25 cellular contexts compared by ENCODE assay signal in genomic region chr6:159520002-159520401, GRCh38.
DNase-seq lines count a peak whose midpoint lies in the region; ATAC-seq, FAIRE-seq and TF ChIP-seq lines count a peak whose summit lies in the region.
"Had no signal": no experiment of that assay in that cellular context is flagged by ENCODE, and none has a peak within 500 bp of the region (broad histone marks: within the 10 kb centered on the region; RNA-seq: fewer than 3 reads in every experiment).

No MANE protein-coding gene starts in this region.

- H3K4me1 ChIP-seq in K562 (replicated peaks in 1 of 2; ENCODE audit: control insufficient read depth in 2 of 2, insufficient read depth in 2 of 2, low read length in 2 of 2) (no peaks in the 10 kb centered on the region), neuronal stem cell (ENCODE audit: control insufficient read depth in 2 of 2, insufficient read depth in 1 of 2, low read depth in 1 of 2, low read length in 2 of 2) (no peaks in the 10 kb centered on the region)
- H3K4me1 ChIP-seq: A549; BLaER1 treated with 17β-estradiol and CSF1 and Interleukin-3, amounts not matched to agents 10 nM and 100 nM; Caco-2 had no signal

- H3K36me3 ChIP-seq in K562 (ENCODE audit: control insufficient read depth, insufficient read depth, low read length) (no peaks in the 10 kb centered on the region), neuronal stem cell (replicated peaks in 1 of 2; ENCODE audit: control insufficient read depth in 2 of 2, insufficient read depth in 2 of 2, low read length in 2 of 2) (no peaks in the 10 kb centered on the region)
- H3K36me3 ChIP-seq: BLaER1 treated with 17β-estradiol and CSF1 and Interleukin-3, amounts not matched to agents 10 nM and 100 nM had no signal

- no peaks in the 10 kb centered on the region; the same call in 1 of the 2 replicates for H4K20me1 ChIP-seq in K562 (replicated peaks; ENCODE audit: control insufficient read depth, insufficient read depth, low read length)
- H4K20me1 ChIP-seq: BLaER1 treated with 17β-estradiol and CSF1 and Interleukin-3, amounts not matched to agents 10 nM and 100 nM had no signal

- no peaks in the 10 kb centered on the region for H3K79me1 ChIP-seq in neuronal stem cell (ENCODE audit: low read depth, low read length)

- H3K27ac ChIP-seq in K562 (ENCODE audit: extremely low read depth, low read depth, low read length) (no peak overlapping the region), neuronal stem cell (replicated peaks; ENCODE audit: low read length) (no peak overlapping the region)
- H3K27ac ChIP-seq: 22Rv1; A549; BLaER1 treated with 17β-estradiol and CSF1 and Interleukin-3, amounts not matched to agents 10 nM and 100 nM; C4-2B had no signal

- ATAC-seq in K562 (peak; percentile 56), HG02840 (IDR thresholded peaks at IDR 0.05; ENCODE audit: low FRiP score, unreplicated experiment) (no peak)
- ATAC-seq: A549; CD8-positive, alpha-beta T cell; GM12878 had no signal

- DNase-seq in HUDEP-2 (lab: John Stamatoyannopoulos, UW; ENCODE audit: unreplicated experiment in 76 of 76) = peak in 42 of 76 experiments; percentile 5 to 66 (median 30)
- DNase-seq in K562 (ENCODE audit: extremely low read depth in 1 of 4, low spot score in 3 of 4) = peak in 1 of 4 experiments; percentile 11
- DNase-seq in neuronal stem cell (ENCODE audit: low spot score) = no peak
- DNase-seq in DMS 273 (lab: John Stamatoyannopoulos, UW; ENCODE audit: unreplicated experiment) = no peak
- DNase-seq: AML-193; Caco-2; Calu3; CD4-positive, alpha-beta T cell; CD8-positive, alpha-beta T cell; DMS 273 treated with DMSO at 0.1 percent for 48 hours; DMS153; DMS53; DMS79; DND-41; EL; GDM1 had no signal

- no peak for TF ChIP-seq RAD21 in K562 (CRISPR knock-in tag; conservative IDR thresholded peaks at IDR 0.05 in 1 of 2, IDR thresholded peaks at IDR 0.05 in 1 of 2)

- no peaks in the 10 kb centered on the region for H3K9me1 ChIP-seq in K562 (ENCODE audit: control insufficient read depth, insufficient read depth, low read length)

- intact Hi-C loops in K562 (cut with micrococcal nuclease) = no loop called here

- H3K18ac ChIP-seq in neuronal stem cell (ENCODE audit: low read length) = no peak overlapping the region

- CTCF ChIA-PET in K562 (lab: Yijun Ruan, JAX; ENCODE audit: low intra/inter-chr PET ratio) = no interaction called here

- no peak for TF ChIP-seq EP300 in K562 (IDR thresholded peaks at IDR 0.05; ENCODE audit: low read length)

- H3K4ac ChIP-seq in neuronal stem cell (ENCODE audit: low read length) = no peak overlapping the region

- peak overlapping the region; percentile 2 for H3K14ac ChIP-seq in neuronal stem cell (ENCODE audit: low read length)

- H3K27me3 ChIP-seq in K562 (ENCODE audit: control insufficient read depth in 2 of 2, insufficient read depth in 2 of 2, low read length in 2 of 2) (peaks cover 0 to 4% of the 10 kb centered on the region in 2 experiments; a peak in 1 of 5 replicates), neuronal stem cell (ENCODE audit: control insufficient read depth in 3 of 3, insufficient read depth in 3 of 3, low read depth in 1 of 3, low read length in 3 of 3) (peaks cover 0 to 4% (median 0%) of the 10 kb centered on the region in 3 experiments)
- H3K27me3 ChIP-seq: BLaER1 treated with 17β-estradiol and CSF1 and Interleukin-3, amounts not matched to agents 10 nM and 100 nM had no signal

- no peak overlapping the region for H2BK120ac ChIP-seq in neuronal stem cell (ENCODE audit: low read depth, low read length)

- no peak overlapping the region for H4K91ac ChIP-seq in neuronal stem cell (ENCODE audit: low read depth, low read length, poor library complexity)

- no TSS peak for BruUV-seq in K562 (replicated peaks; lab: Mats Ljungman, UMichigan)

- H3K23ac ChIP-seq in neuronal stem cell (ENCODE audit: low read depth, low read length, poor library complexity) = no peak overlapping the region

- POLR2A ChIA-PET in K562 (lab: Yijun Ruan, JAX) = no interaction called here

- FAIRE-seq in K562 (lab: Jason Lieb, UNC) = no peak
- FAIRE-seq: A549, D721Med, GM12878, GM12892, GM18507 had no signal

- H3K9ac ChIP-seq in K562 (ENCODE audit: insufficient read depth in 1 of 2, low read depth in 2 of 2, low read length in 2 of 2) (no peak overlapping the region), neuronal stem cell (ENCODE audit: low read depth, low read length, poor library complexity) (no peak overlapping the region)
- H3K9ac ChIP-seq: BLaER1 treated with 17β-estradiol and CSF1 and Interleukin-3, amounts not matched to agents 10 nM and 100 nM had no signal

- no peak overlapping the region for H2AK5ac ChIP-seq in neuronal stem cell (ENCODE audit: low read depth, low read length)

- no peak overlapping the region for H2AFZ ChIP-seq in K562 (ENCODE audit: low read depth, low read length)
- H2AFZ ChIP-seq in neuronal stem cell (ENCODE audit: low read length) = no peak overlapping the region

- no peak for TF ChIP-seq POLR2A in K562 (conservative IDR thresholded peaks at IDR 0.05)

- no peak overlapping the region for H4K8ac ChIP-seq in neuronal stem cell (ENCODE audit: low read depth, low read length)

- H3K4me3 ChIP-seq in K562 (no peak overlapping the region), neuronal stem cell (ENCODE audit: low read length in 2 of 2) (no peak overlapping the region)
- H3K4me3 ChIP-seq: A549; BLaER1 treated with 17β-estradiol and CSF1 and Interleukin-3, amounts not matched to agents 10 nM and 100 nM; GM12878 had no signal

- no peak overlapping the region for H2BK5ac ChIP-seq in neuronal stem cell (ENCODE audit: low read length)

- no peak overlapping the region for H2BK15ac ChIP-seq in neuronal stem cell (ENCODE audit: low read length)

- H3K79me2 ChIP-seq in K562 (ENCODE audit: control insufficient read depth, insufficient read depth, low read length) = no peaks in the 10 kb centered on the region

- H2BK12ac ChIP-seq in neuronal stem cell (ENCODE audit: low read length) = no peak overlapping the region

- TF ChIP-seq CTCF in K562 (IDR thresholded peaks at IDR 0.05 in 2 of 3, conservative IDR thresholded peaks at IDR 0.05 in 1 of 3; ENCODE audit: insufficient read depth in 2 of 3, low read depth in 1 of 3, low read length in 3 of 3) = no peak

- H3K9me3 ChIP-seq in K562 (replicated peaks; ENCODE audit: control insufficient read depth, insufficient read depth, low read depth, low read length) (no peaks in the 10 kb centered on the region), neuronal stem cell (replicated peaks in 1 of 2; ENCODE audit: control insufficient read depth in 2 of 2, insufficient read depth in 1 of 2, low read depth in 1 of 2, low read length in 2 of 2) (no peaks in the 10 kb centered on the region)
- H3K9me3 ChIP-seq: A549, Caco-2 had no signal

- H3K4me2 ChIP-seq in K562 (ENCODE audit: insufficient read depth, low read length) (no peak overlapping the region), neuronal stem cell (ENCODE audit: insufficient read depth, low read length, poor library complexity, severe bottlenecking) (no peak overlapping the region)
- H3K4me2 ChIP-seq: A549; BLaER1 treated with 17β-estradiol and CSF1 and Interleukin-3, amounts not matched to agents 10 nM and 100 nM had no signal

- in situ Hi-C loops in K562 (cut with MboI) = no loop called here

TF ChIP-seq in K562, 482 proteins besides CTCF, POLR2A, EP300 and RAD21 (continues in another document):
- TF ChIP-seq NONO (IDR thresholded peaks at IDR 0.05; ENCODE audit: low read depth in 2 of 2, low read length in 1 of 2) = no peak
- TF ChIP-seq ARHGAP35 (IDR thresholded peaks at IDR 0.05; ENCODE audit: partially characterized antibody) = no peak
- no peak for TF ChIP-seq YBX1 (IDR thresholded peaks at IDR 0.05)
- no peak for TF ChIP-seq KDM4B (IDR thresholded peaks at IDR 0.05; ENCODE audit: borderline replicate concordance in 2 of 2, low read depth in 1 of 2)
- peak; percentile 38 for TF ChIP-seq NCOR1 (IDR thresholded peaks at IDR 0.05)
- peak; percentile 66 for TF ChIP-seq TEAD4 (IDR thresholded peaks at IDR 0.05; ENCODE audit: low read length)
- TF ChIP-seq TEAD4 (CRISPR knock-in tag; IDR thresholded peaks at IDR 0.05; ENCODE audit: borderline replicate concordance) = no peak
- no peak for TF ChIP-seq PPARD (CRISPR knock-in tag; IDR thresholded peaks at IDR 0.05)
- TF ChIP-seq PML (IDR thresholded peaks at IDR 0.05; ENCODE audit: low read length) = no peak
- peak; percentile 48 for TF ChIP-seq CBFA2T2 (conservative IDR thresholded peaks at IDR 0.05)
- TF ChIP-seq ZFP1 (CRISPR knock-in tag; IDR thresholded peaks at IDR 0.05) = no peak
- no peak for TF ChIP-seq MAFG (tag; conservative IDR thresholded peaks at IDR 0.05)
- peak; percentile 71 for TF ChIP-seq CBFA2T3 (IDR thresholded peaks at IDR 0.05)
- 0 out of 2 replicates have a peak, but pooled peaks have one; percentile 24 for TF ChIP-seq DPF2 (IDR thresholded peaks at IDR 0.05)
- TF ChIP-seq, protein P1, sequence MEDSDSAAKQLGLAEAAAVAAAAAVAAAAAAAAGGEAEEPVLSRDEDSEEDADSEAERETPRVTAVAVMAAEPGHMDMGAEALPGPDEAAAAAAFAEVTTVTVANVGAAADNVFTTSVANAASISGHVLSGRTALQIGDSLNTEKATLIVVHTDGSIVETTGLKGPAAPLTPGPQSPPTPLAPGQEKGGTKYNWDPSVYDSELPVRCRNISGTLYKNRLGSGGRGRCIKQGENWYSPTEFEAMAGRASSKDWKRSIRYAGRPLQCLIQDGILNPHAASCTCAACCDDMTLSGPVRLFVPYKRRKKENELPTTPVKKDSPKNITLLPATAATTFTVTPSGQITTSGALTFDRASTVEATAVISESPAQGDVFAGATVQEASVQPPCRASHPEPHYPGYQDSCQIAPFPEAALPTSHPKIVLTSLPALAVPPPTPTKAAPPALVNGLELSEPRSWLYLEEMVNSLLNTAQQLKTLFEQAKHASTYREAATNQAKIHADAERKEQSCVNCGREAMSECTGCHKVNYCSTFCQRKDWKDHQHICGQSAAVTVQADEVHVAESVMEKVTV (CRISPR knock-in tag; IDR thresholded peaks at IDR 0.05) = no peak
- TF ChIP-seq ETV5 (CRISPR knock-in tag; IDR thresholded peaks at IDR 0.05; ENCODE audit: low read depth) = no peak
- no peak for TF ChIP-seq HLTF (IDR thresholded peaks at IDR 0.05)
- no peak for TF ChIP-seq MNT (conservative IDR thresholded peaks at IDR 0.05)

Comparison
In these comparisons a context has a peak if more than half of its experiments do, and no peak if none do; other contexts are left out.
1. DNase-seq: peak in HUDEP-2 (42 of 76); none in neuronal stem cell (single experiment) and DMS 273 (single experiment).